ENCODE assay signal across 10 cellular contexts in genomic region chr1:56212143-56212542, GRCh38.
"Had no signal": no experiment of that assay in that cellular context is flagged by ENCODE, and none has a peak within 500 bp of the region (broad histone marks: within the 10 kb centered on the region; RNA-seq: fewer than 3 reads in every experiment).

No MANE protein-coding gene starts in this region.

- H3K4me1 ChIP-seq: HAP-1 had no signal

- H3K4me1 Mint-ChIP-seq: GM23338, H9 had no signal

- ATAC-seq: GM23338, HCT116 had no signal

- H3K4me3 ChIP-seq: GM23248, GM23338, HAP-1 had no signal

- H3K9ac ChIP-seq: GM23248 had no signal

- FAIRE-seq: H54 had no signal

- DNase-seq: GM23248, GOT3, H7, H9, HCEC 1CT, HFFc6 had no signal

- H3K27ac ChIP-seq: GM23248 had no signal

- H3K4me2 ChIP-seq: GM23338 had no signal

- H3K9me3 Mint-ChIP-seq: GM23338, H9 had no signal

- H2AFZ ChIP-seq: GM23248, GM23338 had no signal

- H3K36me3 ChIP-seq: HAP-1 had no signal

- H3K9me3 ChIP-seq: HAP-1 had no signal

- H3K4me3 Mint-ChIP-seq: GM23338, H9, HFFc6 had no signal

- H3K27ac Mint-ChIP-seq: GM23338, H9, HFFc6 had no signal
